In genomic region chr17:45263477-45263860, GRCh38 we compare ENCODE assay signal across 1 cellular context.
A peak's percentile ranks its signal among the peaks of the same experiment; 100 is the strongest.
TF ChIP-seq lines count a peak whose summit lies in the region.

No MANE protein-coding gene starts in this region.

TF ChIP-seq in GM12878, 131 proteins besides CTCF, POLR2A, EP300 and RAD21:
- TF ChIP-seq POLR2AphosphoS2 (IDR thresholded peaks at IDR 0.05; ENCODE audit: low read depth, low read length), result 0 out of 2 replicates have a peak, but pooled peaks have one; percentile 29
- no peak for TF ChIP-seq NBN (IDR thresholded peaks at IDR 0.05)
